Comparison of ENCODE assay signal across 20 cellular contexts in the genomic region with DNA sequence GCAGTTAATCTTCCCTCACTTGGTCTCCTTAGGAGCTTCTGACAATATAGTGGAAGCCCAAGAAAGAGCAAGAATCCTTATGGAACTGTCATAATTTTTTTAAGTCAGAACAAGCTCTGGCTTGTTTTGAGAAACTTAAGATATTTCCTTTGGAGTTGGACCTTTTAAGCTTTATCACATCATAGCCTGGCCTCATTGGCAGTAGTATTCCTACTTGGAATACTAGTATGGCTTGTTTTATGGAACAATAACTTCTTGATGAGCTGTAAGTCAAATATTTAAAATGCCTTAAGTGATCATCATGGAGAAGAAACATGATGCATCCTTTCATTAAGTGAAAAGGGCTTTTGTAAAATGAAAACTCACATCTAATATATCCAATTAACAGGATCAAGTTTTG.
A peak's percentile ranks its signal among the peaks of the same experiment; 100 is the strongest.
DNase-seq lines count a peak whose midpoint lies in the region; ATAC-seq, FAIRE-seq and TF ChIP-seq lines count a peak whose summit lies in the region.
"Had no signal": no experiment of that assay in that cellular context is flagged by ENCODE, and none has a peak within 500 bp of the region (broad histone marks: within the 10 kb centered on the region; RNA-seq: fewer than 3 reads in every experiment).

No MANE protein-coding gene starts in this region.

- CTCF ChIA-PET in PC-3 (lab: Charles Lee) = no interaction called here

- no peaks in the 10 kb centered on the region for H3K4me1 Mint-ChIP-seq in astrocyte (ENCODE audit: low read depth, unreplicated experiment)
- H3K4me1 Mint-ChIP-seq: B cell had no signal

- H3K4me3 Mint-ChIP-seq in astrocyte (ENCODE audit: unreplicated experiment) = no peak overlapping the region
- H3K4me3 Mint-ChIP-seq: B cell; CD8-positive, alpha-beta T cell; HFFc6 had no signal

- H3K27me3 ChIP-seq in PC-3 (ENCODE audit: low read length) (no peaks in the 10 kb centered on the region), astrocyte (ENCODE audit: insufficient read depth, low read length) (no peaks in the 10 kb centered on the region), foreskin keratinocyte (no peaks in the 10 kb centered on the region)

- H2AFZ ChIP-seq in PC-3 (ENCODE audit: low read length) (no peak overlapping the region), astrocyte (ENCODE audit: low read depth, low read length) (no peak overlapping the region)

- BruUV-seq in PC-3 (replicated peaks; lab: Mats Ljungman, UMichigan) = no TSS peak

- peak; percentile 69 for FAIRE-seq in astrocyte (lab: Jason Lieb, UNC)
- FAIRE-seq: GM12878, HTR-8/SVneo had no signal

- H3K9me3 ChIP-seq in PC-3 (ENCODE audit: low read length) = no peaks in the 10 kb centered on the region
- H3K9me3 ChIP-seq in astrocyte (ENCODE audit: insufficient read depth, low read depth, low read length) = no peaks in the 10 kb centered on the region
- H3K9me3 ChIP-seq: BLaER1 treated with 17β-estradiol and CSF1 and Interleukin-3, amounts not matched to agents 10 nM and 100 nM had no signal

- TF ChIP-seq CTCF in PC-3 (conservative IDR thresholded peaks at IDR 0.05; ENCODE audit: low read depth, low read length) (no peak), astrocyte (IDR thresholded peaks at IDR 0.05; ENCODE audit: insufficient read depth, low read depth, low read length) (no peak), foreskin keratinocyte (conservative IDR thresholded peaks at IDR 0.05) (no peak)

- intact Hi-C loops in PC-3 (cut with micrococcal nuclease) = loop anchor here (5.0 kb wide), 1 partner anchor 93 kb away; no protein-coding TSS in a partner anchor

- peaks cover 33% of the 10 kb centered on the region for H3K4me1 ChIP-seq in PC-3 (ENCODE audit: insufficient read depth, low read length)
- H3K4me1 ChIP-seq in astrocyte (ENCODE audit: insufficient read depth, low read length) = no peaks in the 10 kb centered on the region
- peaks cover 10% of the 10 kb centered on the region for H3K4me1 ChIP-seq in foreskin keratinocyte
- H3K4me1 ChIP-seq: BLaER1 treated with 17β-estradiol and CSF1 and Interleukin-3, amounts not matched to agents 10 nM and 100 nM had no signal

- no peaks in the 10 kb centered on the region for H3K9me3 Mint-ChIP-seq in astrocyte (ENCODE audit: unreplicated experiment)
- H3K9me3 Mint-ChIP-seq: CD8-positive, alpha-beta T cell; HFFc6 had no signal

- peak overlapping the region; percentile 44 for H3K27ac ChIP-seq in PC-3 (ENCODE audit: low read length)
- H3K27ac ChIP-seq in astrocyte (ENCODE audit: low read depth, low read length) = no peak overlapping the region
- H3K27ac ChIP-seq in foreskin keratinocyte = no peak overlapping the region
- H3K27ac ChIP-seq: BLaER1 treated with 17β-estradiol and CSF1 and Interleukin-3, amounts not matched to agents 10 nM and 100 nM had no signal

- H4K20me1 ChIP-seq in PC-3 (ENCODE audit: low read length) (no peaks in the 10 kb centered on the region), astrocyte (ENCODE audit: insufficient read depth, low read length) (no peaks in the 10 kb centered on the region)
- H4K20me1 ChIP-seq: BLaER1 treated with 17β-estradiol and CSF1 and Interleukin-3, amounts not matched to agents 10 nM and 100 nM had no signal

- H3K27ac Mint-ChIP-seq in astrocyte (ENCODE audit: unreplicated experiment) = no peak overlapping the region
- H3K27ac Mint-ChIP-seq: B cell; CD8-positive, alpha-beta T cell; HFFc6 had no signal

- H3K4me2 ChIP-seq in PC-3 (ENCODE audit: low read length) (peak overlapping the region; percentile 60), astrocyte (ENCODE audit: low read length) (no peak overlapping the region)
- H3K4me2 ChIP-seq: BLaER1 treated with 17β-estradiol and CSF1 and Interleukin-3, amounts not matched to agents 10 nM and 100 nM had no signal

- no peaks in the 10 kb centered on the region for H3F3A ChIP-seq in PC-3 (ENCODE audit: low read length, unreplicated experiment)

- POLR2A ChIA-PET in PC-3 (lab: Charles Lee; ENCODE audit: unreplicated experiment) = no interaction called here

- ATAC-seq in PC-3 = peak; percentile 82
- ATAC-seq in foreskin keratinocyte = peak; percentile 81
- ATAC-seq: CD8-positive, alpha-beta T cell; GM12878; HCT116 had no signal

- no peaks in the 10 kb centered on the region for H3K27me3 Mint-ChIP-seq in astrocyte (ENCODE audit: low read depth, unreplicated experiment)
- H3K27me3 Mint-ChIP-seq: B cell had no signal

- H3K9ac ChIP-seq in PC-3 (ENCODE audit: low read length) = no peak overlapping the region
- H3K9ac ChIP-seq in astrocyte (ENCODE audit: low read length) = no peak overlapping the region
- H3K9ac ChIP-seq: BLaER1 treated with 17β-estradiol and CSF1 and Interleukin-3, amounts not matched to agents 10 nM and 100 nM had no signal

- no peaks in the 10 kb centered on the region for H3K36me3 Mint-ChIP-seq in astrocyte (ENCODE audit: low read depth, unreplicated experiment)
- H3K36me3 Mint-ChIP-seq: CD8-positive, alpha-beta T cell had no signal

- no peak overlapping the region; the same call in 1 of the 2 replicates for H3K4me3 ChIP-seq in PC-3 (ENCODE audit: low read length)
- H3K4me3 ChIP-seq in astrocyte (ENCODE audit: insufficient read depth, low read depth, low read length) = no peak overlapping the region
- H3K4me3 ChIP-seq: BLaER1 treated with 17β-estradiol and CSF1 and Interleukin-3, amounts not matched to agents 10 nM and 100 nM; GM12878 had no signal

- DNase-seq in PC-3 (peak; percentile 73), astrocyte (ENCODE audit: low read depth) (no peak), foreskin keratinocyte (peak; percentile 62 to 79), glomerular visceral epithelial cell (ENCODE audit: extremely low spot score) (no peak), NCI-H2107 (lab: John Stamatoyannopoulos, UW) (no peak)
- DNase-seq in activated naive CD4-positive, alpha-beta T cell treated with anti-CD3 and anti-CD28 coated beads, Interleukin-2, amount 50 U/mL, for 16 hours = no peak
- DNase-seq: CD8-positive, alpha-beta T cell; COR-L47; DMS 273 treated with DMSO at 0.1 percent for 48 hours; DMS53; DND-41; EL; GOT3; H7; HFFc6 had no signal

- no peaks in the 10 kb centered on the region for H3K79me2 ChIP-seq in PC-3 (ENCODE audit: low read length)
- H3K79me2 ChIP-seq in astrocyte (ENCODE audit: insufficient read depth, low read length) = no peaks in the 10 kb centered on the region

- H3K36me3 ChIP-seq in PC-3 (ENCODE audit: low read depth, low read length) = no peaks in the 10 kb centered on the region
- no peaks in the 10 kb centered on the region for H3K36me3 ChIP-seq in astrocyte (ENCODE audit: insufficient read depth, low read length)
- H3K36me3 ChIP-seq: BLaER1 treated with 17β-estradiol and CSF1 and Interleukin-3, amounts not matched to agents 10 nM and 100 nM had no signal

- no peaks in the 10 kb centered on the region for H3K9me2 ChIP-seq in PC-3 (replicated peaks; ENCODE audit: low read length)

Comparison
In these comparisons a context has a peak if more than half of its experiments do, and no peak if none do; other contexts are left out.
1. DNase-seq: peak in PC-3 (single experiment) and foreskin keratinocyte (2 of 2); none in astrocyte (single experiment), glomerular visceral epithelial cell (single experiment), activated naive CD4-positive, alpha-beta T cell treated with anti-CD3 and anti-CD28 coated beads, Interleukin-2, amount 50 U/mL, for 16 hours (single experiment) and NCI-H2107 (single experiment).